ENCODE assay signal across 1 cellular context in genomic region chr4:2469192-2469984, GRCh38.
TF ChIP-seq lines count a peak whose summit lies in the region.

No MANE protein-coding gene starts in this region.

TF ChIP-seq in HepG2, 621 proteins besides CTCF, POLR2A, EP300 and RAD21 (continued from another document and continues in another):
- TF ChIP-seq STAT5B (CRISPR knock-in tag; IDR thresholded peaks at IDR 0.05), result no peak
- no peak for TF ChIP-seq ARNT (IDR thresholded peaks at IDR 0.05)
- TF ChIP-seq ELF4 (CRISPR knock-in tag; IDR thresholded peaks at IDR 0.05; ENCODE audit: borderline replicate concordance), result peak; percentile 33; the same call in 1 of the 2 replicates
- no peak for TF ChIP-seq PLSCR1 (CRISPR knock-in tag; IDR thresholded peaks at IDR 0.05; ENCODE audit: borderline replicate concordance)
- no peak for TF ChIP-seq PITX1 (CRISPR knock-in tag; IDR thresholded peaks at IDR 0.05)
- TF ChIP-seq ZNF547 (CRISPR knock-in tag; IDR thresholded peaks at IDR 0.05), result peak; percentile 43; the same call in 1 of the 2 replicates
- no peak for TF ChIP-seq PPARG (CRISPR knock-in tag; conservative IDR thresholded peaks at IDR 0.05)
- TF ChIP-seq KDM5B (CRISPR knock-in tag; IDR thresholded peaks at IDR 0.05; ENCODE audit: borderline replicate concordance), result peak; percentile 60; the same call in 1 of the 2 replicates
- no peak for TF ChIP-seq ZNF777 (CRISPR knock-in tag; IDR thresholded peaks at IDR 0.05)
- TF ChIP-seq IRX3 (CRISPR knock-in tag; IDR thresholded peaks at IDR 0.05; ENCODE audit: borderline replicate concordance, low read depth), result peak; percentile 32; the same call in 1 of the 2 replicates
- TF ChIP-seq ZHX2 (IDR thresholded peaks at IDR 0.05; ENCODE audit: low read depth), result no peak
- TF ChIP-seq ZHX2 (CRISPR knock-in tag; IDR thresholded peaks at IDR 0.05; ENCODE audit: borderline replicate concordance), result no peak
- no peak for TF ChIP-seq ARNTL (CRISPR knock-in tag; IDR thresholded peaks at IDR 0.05)
- peak; percentile 74; the same call in 1 of the 2 replicates for TF ChIP-seq ZNF879 (CRISPR knock-in tag; IDR thresholded peaks at IDR 0.05)
- no peak for TF ChIP-seq KAT8 (CRISPR knock-in tag; IDR thresholded peaks at IDR 0.05)
- TF ChIP-seq ZNF776 (CRISPR knock-in tag; IDR thresholded peaks at IDR 0.05), result no peak
- TF ChIP-seq ZNF335 (CRISPR knock-in tag; IDR thresholded peaks at IDR 0.05), result no peak
- no peak for TF ChIP-seq SMYD3 (CRISPR knock-in tag; IDR thresholded peaks at IDR 0.05)
- TF ChIP-seq ZKSCAN1 (IDR thresholded peaks at IDR 0.05; ENCODE audit: low read length), result no peak
- TF ChIP-seq RFXANK (CRISPR knock-in tag; IDR thresholded peaks at IDR 0.05), result no peak
- no peak for TF ChIP-seq PCBP1 (IDR thresholded peaks at IDR 0.05; ENCODE audit: borderline replicate concordance, low read depth, low read length)
- no peak for TF ChIP-seq ADNP (CRISPR knock-in tag; IDR thresholded peaks at IDR 0.05)
- no peak for TF ChIP-seq ZFP36L1 (CRISPR knock-in tag; IDR thresholded peaks at IDR 0.05)
- peak; percentile 24; the same call in 1 of the 2 replicates for TF ChIP-seq ZNF607 (CRISPR knock-in tag; IDR thresholded peaks at IDR 0.05; ENCODE audit: borderline replicate concordance)
- no peak for TF ChIP-seq ZNF362 (CRISPR knock-in tag; IDR thresholded peaks at IDR 0.05; ENCODE audit: borderline replicate concordance)
- TF ChIP-seq CBX5 (CRISPR knock-in tag; IDR thresholded peaks at IDR 0.05; ENCODE audit: borderline replicate concordance), result 0 out of 2 replicates have a peak, but pooled peaks have one; percentile 37
- no peak for TF ChIP-seq DPF2 (CRISPR knock-in tag; IDR thresholded peaks at IDR 0.05; ENCODE audit: borderline replicate concordance, low read depth)
- TF ChIP-seq ZBTB46 (CRISPR knock-in tag; IDR thresholded peaks at IDR 0.05; ENCODE audit: borderline replicate concordance), result no peak
- TF ChIP-seq HNF4G (IDR thresholded peaks at IDR 0.05; ENCODE audit: borderline replicate concordance, low read depth, low read length), result no peak
- TF ChIP-seq HNF4G (CRISPR knock-in tag; IDR thresholded peaks at IDR 0.05; ENCODE audit: borderline replicate concordance, low read depth), result no peak
- TF ChIP-seq HMGXB4 (CRISPR knock-in tag; IDR thresholded peaks at IDR 0.05; ENCODE audit: borderline replicate concordance in 1 of 2, low read depth in 1 of 2), result peak in 1 of 2 experiments; percentile 51; a peak in 3 of 4 replicates
- peak; percentile 41; the same call in 1 of the 2 replicates for TF ChIP-seq ZSCAN31 (CRISPR knock-in tag; IDR thresholded peaks at IDR 0.05; ENCODE audit: low read depth)
- TF ChIP-seq ZNF432 (CRISPR knock-in tag; IDR thresholded peaks at IDR 0.05; ENCODE audit: borderline replicate concordance), result 0 out of 2 replicates have a peak, but pooled peaks have one; percentile 82
- TF ChIP-seq DRAP1 (CRISPR knock-in tag; IDR thresholded peaks at IDR 0.05), result peak; percentile 14; the same call in 1 of the 2 replicates
- no peak for TF ChIP-seq FOXC1 (CRISPR knock-in tag; IDR thresholded peaks at IDR 0.05; ENCODE audit: borderline replicate concordance)
- TF ChIP-seq ZNF747 (CRISPR knock-in tag; IDR thresholded peaks at IDR 0.05; ENCODE audit: borderline replicate concordance), result 0 out of 2 replicates have a peak, but pooled peaks have one; percentile 26
- no peak for TF ChIP-seq ZSCAN22 (CRISPR knock-in tag; IDR thresholded peaks at IDR 0.05)
- TF ChIP-seq ZNF770 (CRISPR knock-in tag; IDR thresholded peaks at IDR 0.05), result no peak
- no peak for TF ChIP-seq ZNF256 (CRISPR knock-in tag; conservative IDR thresholded peaks at IDR 0.05)
- no peak for TF ChIP-seq SKIL (CRISPR knock-in tag; IDR thresholded peaks at IDR 0.05; ENCODE audit: borderline replicate concordance)
- 0 out of 2 replicates have a peak, but pooled peaks have one; percentile 51 for TF ChIP-seq ZSCAN30 (CRISPR knock-in tag; IDR thresholded peaks at IDR 0.05)
- no peak for TF ChIP-seq HDAC1 (CRISPR knock-in tag; IDR thresholded peaks at IDR 0.05)
- no peak for TF ChIP-seq HMG20B (CRISPR knock-in tag; conservative IDR thresholded peaks at IDR 0.05)
- 0 out of 2 replicates have a peak, but pooled peaks have one; percentile 5 for TF ChIP-seq IKZF5 (CRISPR knock-in tag; IDR thresholded peaks at IDR 0.05)
- no peak for TF ChIP-seq GLMP (CRISPR knock-in tag; IDR thresholded peaks at IDR 0.05; ENCODE audit: borderline replicate concordance)
- TF ChIP-seq ZIK1 (CRISPR knock-in tag; IDR thresholded peaks at IDR 0.05; ENCODE audit: borderline replicate concordance, low read depth), result peak; percentile 33; the same call in 1 of the 2 replicates
- TF ChIP-seq JUN (CRISPR knock-in tag; IDR thresholded peaks at IDR 0.05), result 0 out of 2 replicates have a peak, but pooled peaks have one; percentile 12
- TF ChIP-seq JUND (CRISPR knock-in tag; IDR thresholded peaks at IDR 0.05), result no peak
- no peak for TF ChIP-seq BRCA1 (CRISPR knock-in tag; IDR thresholded peaks at IDR 0.05)
